Comparison of ENCODE assay signal across 34 cellular contexts in genomic region chr22:35220221-35220620, GRCh38.
"Had no signal": no experiment of that assay in that cellular context is flagged by ENCODE, and none has a peak within 500 bp of the region (broad histone marks: within the 10 kb centered on the region; RNA-seq: fewer than 3 reads in every experiment).

No MANE protein-coding gene starts in this region.

- H3K4me3 Mint-ChIP-seq: activated CD4-positive, alpha-beta memory T cell treated with anti-CD3 and anti-CD28 coated beads for 36 hours; activated CD4-positive, alpha-beta T cell treated with anti-CD3 and anti-CD28 coated beads for 36 hours; activated CD4-positive, alpha-beta T cell treated with anti-CD3 and anti-CD28 coated beads, Interleukin-2, amount 10 ng/mL, durations not matched to agents 24 days and 14 days; activated CD8-positive, alpha-beta memory T cell treated with anti-CD3 and anti-CD28 coated beads, Interleukin-2, amount 10 ng/mL, durations not matched to agents 7 days and 5 days; activated CD8-positive, alpha-beta T cell treated with anti-CD3 and anti-CD28 coated beads, Interleukin-2, amount 10 ng/mL, durations not matched to agents 7 days and 5 days; activated naive CD4-positive, alpha-beta T cell treated with anti-CD3 and anti-CD28 coated beads for 36 hours; activated naive CD4-positive, alpha-beta T cell treated with anti-CD3 and anti-CD28 coated beads, Interleukin-2, amount 50 U/mL, for 24 hours; activated naive CD8-positive, alpha-beta T cell treated with anti-CD3 and anti-CD28 coated beads for 36 hours; activated naive CD8-positive, alpha-beta T cell treated with anti-CD3 and anti-CD28 coated beads, Interleukin-2, amount 50 U/mL, for 24 hours; activated T-helper 1 cell treated with anti-CD3 and anti-CD28 coated beads, Interleukin-12 subunit alpha, Interleukin-12 subunit beta, Interleukin-2, Interleukin-4 antibody, amounts not matched to agents 30 ng/mL and 10 ng/mL and 1 ng/mL, durations not matched to agents 14 hours and 24 hours and 36 hours; effector memory CD8-positive, alpha-beta T cell; T-helper 17 cell; T-helper 2 cell treated with Interferon-gamma antibody and Interleukin-4, amounts not matched to agents 5 μg/mL and 100 μg/mL, for 36 hours had no signal

- H3K36me3 ChIP-seq: adrenal gland, esophagus squamous epithelium, gastroesophageal sphincter, heart right ventricle had no signal

- H3K27ac ChIP-seq: adrenal gland, body of pancreas, epithelial cell of prostate, esophagus squamous epithelium, gastroesophageal sphincter, heart right ventricle had no signal

- H3K27me3 Mint-ChIP-seq: activated CD4-positive, alpha-beta T cell treated with anti-CD3 and anti-CD28 coated beads, Interleukin-2, amount 10 ng/mL, durations not matched to agents 24 days and 14 days had no signal

- H3K9me3 Mint-ChIP-seq: activated CD4-positive, alpha-beta memory T cell treated with anti-CD3 and anti-CD28 coated beads for 36 hours; activated CD4-positive, alpha-beta T cell treated with anti-CD3 and anti-CD28 coated beads, Interleukin-2, amount 10 ng/mL, durations not matched to agents 24 days and 14 days; activated naive CD4-positive, alpha-beta T cell treated with anti-CD3 and anti-CD28 coated beads for 36 hours; activated naive CD4-positive, alpha-beta T cell treated with anti-CD3 and anti-CD28 coated beads, Interleukin-2, amount 50 U/mL, for 24 hours; activated naive CD8-positive, alpha-beta T cell treated with anti-CD3 and anti-CD28 coated beads for 36 hours; activated naive CD8-positive, alpha-beta T cell treated with anti-CD3 and anti-CD28 coated beads, Interleukin-2, amount 50 U/mL, for 24 hours; activated T-helper 1 cell treated with anti-CD3 and anti-CD28 coated beads, Interleukin-12 subunit alpha, Interleukin-12 subunit beta, Interleukin-2, Interleukin-4 antibody, amounts not matched to agents 30 ng/mL and 10 ng/mL and 1 ng/mL, durations not matched to agents 14 hours and 24 hours and 36 hours; activated T-helper 2 cell treated with anti-CD3 and anti-CD28 coated beads, Interferon-gamma antibody, Interleukin-2, Interleukin-4, amounts not matched to agents 10 μg/mL and 5 μg/mL and 100 μg/mL, durations not matched to agents 14 hours and 24 hours and 36 hours; effector memory CD8-positive, alpha-beta T cell; T-helper 2 cell treated with Interferon-gamma antibody and Interleukin-4, amounts not matched to agents 5 μg/mL and 100 μg/mL, for 36 hours had no signal

- H3K4me3 ChIP-seq: adrenal gland, body of pancreas, esophagus squamous epithelium, gastroesophageal sphincter, heart right ventricle had no signal

- ATAC-seq: activated CD4-positive, alpha-beta T cell treated with anti-CD3 and anti-CD28 coated beads for 36 hours; activated CD8-positive, alpha-beta memory T cell treated with anti-CD3 and anti-CD28 coated beads, Interleukin-2, amount 10 ng/mL, durations not matched to agents 7 days and 5 days; activated CD8-positive, alpha-beta T cell treated with anti-CD3 and anti-CD28 coated beads, Interleukin-2, amount 10 ng/mL, durations not matched to agents 7 days and 5 days; activated naive CD8-positive, alpha-beta T cell treated with anti-CD3 and anti-CD28 coated beads, Interleukin-2, amount 50 U/mL, for 24 hours; body of pancreas; effector memory CD8-positive, alpha-beta T cell; gastroesophageal sphincter; heart right ventricle; T-helper 17 cell had no signal

- H3K9me3 ChIP-seq: adrenal gland, body of pancreas, esophagus squamous epithelium had no signal

- DNase-seq: activated CD4-positive, alpha-beta memory T cell treated with anti-CD3 and anti-CD28 coated beads for 36 hours; activated CD4-positive, alpha-beta T cell treated with anti-CD3 and anti-CD28 coated beads for 36 hours; activated CD4-positive, alpha-beta T cell treated with anti-CD3 and anti-CD28 coated beads, Interleukin-2, amount 10 ng/mL, durations not matched to agents 24 days and 14 days; activated CD4-positive, CD25-positive, alpha-beta regulatory T cell; activated CD4-positive, CD25-positive, alpha-beta regulatory T cell treated with anti-CD3 and anti-CD28 coated beads, Interleukin-2, amount 50 U/mL, for 72 hours; activated CD8-positive, alpha-beta memory T cell treated with anti-CD3 and anti-CD28 coated beads, Interleukin-2, amount 10 ng/mL, durations not matched to agents 7 days and 5 days; activated CD8-positive, alpha-beta memory T cell treated with anti-CD3 and anti-CD28 coated beads, Interleukin-2, amount 50 U/mL, for 4 hours; activated CD8-positive, alpha-beta T cell treated with anti-CD3 and anti-CD28 coated beads, Interleukin-2, amount 10 ng/mL, durations not matched to agents 7 days and 5 days; activated effector memory CD4-positive, alpha-beta T cell treated with anti-CD3 and anti-CD28 coated beads, Interleukin-2, amount 50 U/mL, for 16 hours; activated naive CD4-positive, alpha-beta T cell treated with anti-CD3 and anti-CD28 coated beads for 36 hours; activated naive CD8-positive, alpha-beta T cell treated with anti-CD3 and anti-CD28 coated beads for 36 hours; activated naive CD8-positive, alpha-beta T cell treated with anti-CD3 and anti-CD28 coated beads, Interleukin-2, amount 50 U/mL, for 24 hours; activated T-cell treated with anti-CD3 and anti-CD28 coated beads, Interleukin-2, amount 50 U/mL, for 1 hour; activated T-cell treated with anti-CD3 and anti-CD28 coated beads, Interleukin-2, amount 50 U/mL, for 48 hours; adrenal gland; amygdala; aorta; body of pancreas; caudate nucleus; cortex of kidney; dermis blood vessel endothelial cell; effector CD4-positive, alpha-beta T cell; effector memory CD8-positive, alpha-beta T cell; esophagus squamous epithelium; foreskin melanocyte; heart right ventricle; T-helper 17 cell; T1000 had no signal

- H3K4me1 ChIP-seq: adrenal gland, body of pancreas, esophagus squamous epithelium, gastroesophageal sphincter, heart right ventricle had no signal

- H3K36me3 Mint-ChIP-seq: activated CD4-positive, alpha-beta memory T cell treated with anti-CD3 and anti-CD28 coated beads for 36 hours; activated CD8-positive, alpha-beta memory T cell treated with anti-CD3 and anti-CD28 coated beads, Interleukin-2, amount 10 ng/mL, durations not matched to agents 7 days and 5 days; activated naive CD4-positive, alpha-beta T cell treated with anti-CD3 and anti-CD28 coated beads, Interleukin-2, amount 50 U/mL, for 24 hours; activated naive CD8-positive, alpha-beta T cell treated with anti-CD3 and anti-CD28 coated beads for 36 hours had no signal

- H3K27ac Mint-ChIP-seq: activated CD4-positive, alpha-beta memory T cell treated with anti-CD3 and anti-CD28 coated beads for 36 hours; activated CD4-positive, alpha-beta T cell treated with anti-CD3 and anti-CD28 coated beads for 36 hours; activated CD4-positive, alpha-beta T cell treated with anti-CD3 and anti-CD28 coated beads, Interleukin-2, amount 10 ng/mL, durations not matched to agents 24 days and 14 days; activated CD8-positive, alpha-beta memory T cell treated with anti-CD3 and anti-CD28 coated beads, Interleukin-2, amount 10 ng/mL, durations not matched to agents 7 days and 5 days; activated CD8-positive, alpha-beta T cell treated with anti-CD3 and anti-CD28 coated beads, Interleukin-2, amount 10 ng/mL, durations not matched to agents 7 days and 5 days; activated naive CD4-positive, alpha-beta T cell treated with anti-CD3 and anti-CD28 coated beads for 36 hours; activated naive CD4-positive, alpha-beta T cell treated with anti-CD3 and anti-CD28 coated beads, Interleukin-2, amount 50 U/mL, for 24 hours; activated naive CD8-positive, alpha-beta T cell treated with anti-CD3 and anti-CD28 coated beads for 36 hours; activated naive CD8-positive, alpha-beta T cell treated with anti-CD3 and anti-CD28 coated beads, Interleukin-2, amount 50 U/mL, for 24 hours; activated T-helper 1 cell treated with anti-CD3 and anti-CD28 coated beads, Interleukin-12 subunit alpha, Interleukin-12 subunit beta, Interleukin-2, Interleukin-4 antibody, amounts not matched to agents 30 ng/mL and 10 ng/mL and 1 ng/mL, durations not matched to agents 14 hours and 24 hours and 36 hours; activated T-helper 2 cell treated with anti-CD3 and anti-CD28 coated beads, Interferon-gamma antibody, Interleukin-2, Interleukin-4, amounts not matched to agents 10 μg/mL and 5 μg/mL and 100 μg/mL, durations not matched to agents 14 hours and 24 hours and 36 hours; effector memory CD8-positive, alpha-beta T cell; T-helper 17 cell; T-helper 2 cell treated with Interferon-gamma antibody and Interleukin-4, amounts not matched to agents 5 μg/mL and 100 μg/mL, for 36 hours had no signal

- H3K4me1 Mint-ChIP-seq: activated CD4-positive, alpha-beta T cell treated with anti-CD3 and anti-CD28 coated beads for 36 hours; activated CD4-positive, alpha-beta T cell treated with anti-CD3 and anti-CD28 coated beads, Interleukin-2, amount 10 ng/mL, durations not matched to agents 24 days and 14 days; activated CD8-positive, alpha-beta memory T cell treated with anti-CD3 and anti-CD28 coated beads, Interleukin-2, amount 10 ng/mL, durations not matched to agents 7 days and 5 days; activated naive CD4-positive, alpha-beta T cell treated with anti-CD3 and anti-CD28 coated beads, Interleukin-2, amount 50 U/mL, for 24 hours; activated naive CD8-positive, alpha-beta T cell treated with anti-CD3 and anti-CD28 coated beads for 36 hours; activated naive CD8-positive, alpha-beta T cell treated with anti-CD3 and anti-CD28 coated beads, Interleukin-2, amount 50 U/mL, for 24 hours; T-helper 17 cell had no signal
